In genomic region chr17:58574025-58574424, GRCh38 we compare ENCODE assay signal across 22 cellular contexts. TPM values are rescaled to one million over a fixed set of nuclear protein-coding genes. Genes with fewer than 3 reads are reported as not detected.
DNase-seq lines count a peak whose midpoint lies in the region; ATAC-seq, FAIRE-seq and TF ChIP-seq lines count a peak whose summit lies in the region.
"Had no signal": no experiment of that assay in that cellular context is flagged by ENCODE, and none has a peak within 500 bp of the region (broad histone marks: within the 10 kb centered on the region; RNA-seq: fewer than 3 reads in every experiment).

No MANE protein-coding gene starts in this region.

- H3K27ac ChIP-seq in A549 (no peak overlapping the region), neural progenitor cell (no peak overlapping the region)
- H3K27ac ChIP-seq: 22Rv1, BLaER1 had no signal

- H3K9me3 ChIP-seq in A549, result no peaks in the 10 kb centered on the region
- H3K9me3 ChIP-seq in neural progenitor cell (ENCODE audit: low read depth), result no peaks in the 10 kb centered on the region
- H3K9me3 ChIP-seq: BE2C, BLaER1, Caco-2 had no signal

- H3K4me1 Mint-ChIP-seq in neural progenitor cell, result no peaks in the 10 kb centered on the region
- no peaks in the 10 kb centered on the region for H3K4me1 Mint-ChIP-seq in activated CD4-positive, alpha-beta memory T cell treated with anti-CD3 and anti-CD28 coated beads for 36 hours (ENCODE audit: low read depth)

- H3K4me1 ChIP-seq in A549 (peaks cover 14% of the 10 kb centered on the region; the same call in 2 of the 3 replicates), neural progenitor cell (peaks cover 6% of the 10 kb centered on the region)
- H3K4me1 ChIP-seq: BE2C, BLaER1 had no signal

- H3K27me3 ChIP-seq in neural progenitor cell, result no peaks in the 10 kb centered on the region
- H3K27me3 ChIP-seq: BE2C, BLaER1 had no signal

- H3K79me2 ChIP-seq in neural progenitor cell (ENCODE audit: low read depth), result no peaks in the 10 kb centered on the region

- TF ChIP-seq POLR2A in A549 (IDR thresholded peaks at IDR 0.05; ENCODE audit: low read length) (no peak), GM12891 (IDR thresholded peaks at IDR 0.05; ENCODE audit: low read depth, low read length) (no peak)

- peaks cover 3% of the 10 kb centered on the region for H3K27me3 Mint-ChIP-seq in neural progenitor cell (ENCODE audit: insufficient read depth, low read depth)
- H3K27me3 Mint-ChIP-seq in activated CD4-positive, alpha-beta memory T cell treated with anti-CD3 and anti-CD28 coated beads for 36 hours, result no peaks in the 10 kb centered on the region
- H3K27me3 Mint-ChIP-seq: CD4-positive, alpha-beta T cell had no signal

- no peak overlapping the region for H3K27ac Mint-ChIP-seq in neural progenitor cell
- no peak overlapping the region for H3K27ac Mint-ChIP-seq in activated CD4-positive, alpha-beta memory T cell treated with anti-CD3 and anti-CD28 coated beads for 36 hours
- H3K27ac Mint-ChIP-seq: CD4-positive, alpha-beta T cell; CD8-positive, alpha-beta T cell had no signal

- no peak overlapping the region for H3K4me2 ChIP-seq in A549
- H3K4me2 ChIP-seq in neural progenitor cell, result no peak overlapping the region
- H3K4me2 ChIP-seq: BLaER1 had no signal

- FAIRE-seq in A549 (lab: Jason Lieb, UNC) (peak; percentile 7), GM12891 (lab: Jason Lieb, UNC) (no peak), HTR-8/SVneo (lab: Jason Lieb, UNC) (peak; percentile 55)
- FAIRE-seq: D721Med, G401.6, GM12892, GM18507, GM19239 had no signal

- H3K9ac ChIP-seq in neural progenitor cell, result no peak overlapping the region
- H3K9ac ChIP-seq: BLaER1 had no signal

- WGBS in A549 (ENCODE audit: missing lambda C conversion rate), result 76% methylated on average over 4 of the region's 4 CpGs

- no peak for TF ChIP-seq RAD21 in A549 (conservative IDR thresholded peaks at IDR 0.05 in 1 of 2, IDR thresholded peaks at IDR 0.05 in 1 of 2)

- H3F3A ChIP-seq in neural progenitor cell (ENCODE audit: low read depth), result peaks cover 6% of the 10 kb centered on the region

- no peaks in the 10 kb centered on the region for H3K9me3 Mint-ChIP-seq in neural progenitor cell
- H3K9me3 Mint-ChIP-seq in activated CD4-positive, alpha-beta memory T cell treated with anti-CD3 and anti-CD28 coated beads for 36 hours, result no peaks in the 10 kb centered on the region
- H3K9me3 Mint-ChIP-seq: CD4-positive, alpha-beta T cell; CD8-positive, alpha-beta T cell had no signal

- POLR2A ChIA-PET in A549 (lab: Yijun Ruan, JAX), result interaction anchor here (0.6 kb wide), 1 partner anchor 373 kb away, joined by 10 read pairs; no protein-coding TSS in a partner anchor
- POLR2A ChIA-PET in activated CD4-positive, alpha-beta memory T cell treated with anti-CD3 and anti-CD28 coated beads for 36 hours (lab: Charles Lee), result no interaction called here

- H3K36me3 Mint-ChIP-seq in neural progenitor cell, result no peaks in the 10 kb centered on the region
- H3K36me3 Mint-ChIP-seq in activated CD4-positive, alpha-beta memory T cell treated with anti-CD3 and anti-CD28 coated beads for 36 hours, result no peaks in the 10 kb centered on the region
- H3K36me3 Mint-ChIP-seq: CD8-positive, alpha-beta T cell had no signal

- H3K36me3 ChIP-seq in neural progenitor cell, result no peaks in the 10 kb centered on the region
- H3K36me3 ChIP-seq: BE2C, BLaER1 had no signal

- peak overlapping the region; percentile 20 for H2AFZ ChIP-seq in neural progenitor cell (replicated peaks)

- H3K4me3 ChIP-seq in A549 (no peak overlapping the region), neural progenitor cell (no peak overlapping the region)
- H3K4me3 ChIP-seq: BLaER1 had no signal

- no peak for DNase-seq in A549 (ENCODE audit: low read depth in 1 of 2, low spot score in 1 of 2)
- no peak for DNase-seq in GM12891 (ENCODE audit: insufficient read length, low spot score)
- DNase-seq in HTR-8/SVneo (ENCODE audit: insufficient read length, low spot score), result no peak
- DNase-seq in neural progenitor cell (ENCODE audit: low spot score), result no peak
- DNase-seq in activated CD4-positive, alpha-beta memory T cell treated with anti-CD3 and anti-CD28 coated beads for 36 hours, result no peak
- DNase-seq in NCI-H1105 treated with DMSO at 0.1 percent for 48 hours (lab: John Stamatoyannopoulos, UW), result no peak
- DNase-seq in NOMO-1 (lab: John Stamatoyannopoulos, UW; ENCODE audit: unreplicated experiment in 2 of 2), result no peak
- DNase-seq: ACHN; BE2C; Caco-2; Calu3; CD4-positive, alpha-beta T cell; CD8-positive, alpha-beta T cell; DMS79 treated with DMSO at 0.1 percent for 48 hours; GF-D8 had no signal

- intact Hi-C loops in activated CD4-positive, alpha-beta memory T cell treated with anti-CD3 and anti-CD28 coated beads for 36 hours (cut with micrococcal nuclease), result no loop called here

- TF ChIP-seq CTCF in A549 (IDR thresholded peaks at IDR 0.05) (no peak), neural progenitor cell (IDR thresholded peaks at IDR 0.05) (no peak)

- H3K4me3 Mint-ChIP-seq in neural progenitor cell, result no peak overlapping the region
- H3K4me3 Mint-ChIP-seq in activated CD4-positive, alpha-beta memory T cell treated with anti-CD3 and anti-CD28 coated beads for 36 hours, result no peak overlapping the region
- H3K4me3 Mint-ChIP-seq: CD4-positive, alpha-beta T cell; CD8-positive, alpha-beta T cell had no signal

- no peaks in the 10 kb centered on the region for H4K20me1 ChIP-seq in neural progenitor cell (ENCODE audit: low read depth)
- H4K20me1 ChIP-seq: BLaER1 had no signal

- no peak for ATAC-seq in A549
- ATAC-seq: CD8-positive, alpha-beta T cell had no signal

- no peak for TF ChIP-seq EP300 in A549 (IDR thresholded peaks at IDR 0.05)

- CTCF ChIA-PET in A549 (lab: Yijun Ruan, JAX), result interaction anchor here (0.5 to 2.9 kb wide), 8 partner anchors 9 to 137 kb away, joined by 3 to 15 read pairs (median 4); no protein-coding TSS in a partner anchor
- CTCF ChIA-PET in activated CD4-positive, alpha-beta memory T cell treated with anti-CD3 and anti-CD28 coated beads for 36 hours (lab: Charles Lee), result interaction anchor here (0.8 to 5.4 kb wide), 2 partner anchors 14 to 432 kb away, joined by 3 to 43 read pairs; no protein-coding TSS in a partner anchor

TF ChIP-seq in A549, 52 proteins besides CTCF, POLR2A, EP300 and RAD21 (continues in another document):
- no peak for TF ChIP-seq TP53 (CRISPR knock-in tag; IDR thresholded peaks at IDR 0.05)
- TF ChIP-seq MYC (IDR thresholded peaks at IDR 0.05; ENCODE audit: borderline replicate concordance, low read length), result no peak
- TF ChIP-seq MAX (IDR thresholded peaks at IDR 0.05), result no peak
- no peak for TF ChIP-seq ELK1 (IDR thresholded peaks at IDR 0.05; ENCODE audit: low read depth, low read length)
- no peak for TF ChIP-seq POLR2AphosphoS2 (conservative IDR thresholded peaks at IDR 0.05; ENCODE audit: low read length)
- TF ChIP-seq CEBPB (IDR thresholded peaks at IDR 0.05), result no peak
- TF ChIP-seq SREBF2 (IDR thresholded peaks at IDR 0.05), result no peak
- no peak for TF ChIP-seq HEYL (CRISPR knock-in tag; IDR thresholded peaks at IDR 0.05)
- TF ChIP-seq PHF8 (IDR thresholded peaks at IDR 0.05; ENCODE audit: borderline replicate concordance, low read depth), result no peak
- TF ChIP-seq ZNF302 (CRISPR knock-in tag; IDR thresholded peaks at IDR 0.05), result no peak

TF ChIP-seq in GM12891, 5 proteins besides CTCF, POLR2A, EP300 and RAD21:
- no peak for TF ChIP-seq POLR2AphosphoS5 (IDR thresholded peaks at IDR 0.05; ENCODE audit: low read depth, low read length)
- no peak for TF ChIP-seq POU2F2 (IDR thresholded peaks at IDR 0.05; ENCODE audit: low read depth, low read length)
- no peak for TF ChIP-seq PAX5 (IDR thresholded peaks at IDR 0.05; ENCODE audit: insufficient read depth, low read length, severe bottlenecking)
- peak; percentile 58; the same call in 1 of the 2 replicates for TF ChIP-seq SPI1 (IDR thresholded peaks at IDR 0.05; ENCODE audit: low read depth, low read length)

RNA-seq across cellular contexts. Expression of gene MTMR4, which starts 59.6 kb away (rescaled TPM):
- polyA plus RNA-seq in A549 (2011; rRNA removed) (20.0 and 27.3 TPM in 2 replicates), A549 (2017; fragmentation: RNase III; extraction: RNeasy Plus Mini Kit Qiagen cat#74134 plus additional on column Dnase treatment) (10.8 to 13.8 TPM (median 11.8 TPM) in 3 replicates)
- polyA plus RNA-seq in A549 (2012; cell fraction: cytosol; rRNA removed), result 11.2 and 12.7 TPM in 2 replicates
- polyA plus RNA-seq in A549 (2012; cell fraction: nucleus; rRNA removed), result 16.4 and 17.8 TPM in 2 replicates
- polyA minus RNA-seq in A549 (2011; rRNA and poly(A)+ RNA removed), result 97.1 and 132 TPM in 2 replicates
- 38.3 TPM for polyA plus RNA-seq in GM12891 (2012; ENCODE audit: low read depth, missing spikeins)
- 34.0 and 39.8 TPM in 2 replicates for total RNA-seq in neural progenitor cell (ENCODE audit: low replicate concordance)
- total RNA-seq in activated CD4-positive, alpha-beta memory T cell treated with anti-CD3 and anti-CD28 coated beads for 36 hours, result 10 to 100 TPM; 61.6 to 66.5 TPM
